In genomic region chr15:98953950-98954349, GRCh38 we compare ENCODE assay signal across 15 cellular contexts. TPM values are rescaled to one million over a fixed set of nuclear protein-coding genes. Genes with fewer than 3 reads are reported as not detected.
DNase-seq lines count a peak whose midpoint lies in the region; ATAC-seq and TF ChIP-seq lines count a peak whose summit lies in the region.
"Had no signal": no experiment of that assay in that cellular context is flagged by ENCODE, and none has a peak within 500 bp of the region (broad histone marks: within the 10 kb centered on the region; RNA-seq: fewer than 3 reads in every experiment).

No MANE protein-coding gene starts in this region.

- H3K4me1 Mint-ChIP-seq in mesothelial cell of epicardium: no peaks in the 10 kb centered on the region

- peaks cover 0 to 54% (median 0%) of the 10 kb centered on the region in 3 donors for H3K36me3 ChIP-seq in Peyer's patch
- peaks cover 0 to 98% (median 14%) of the 10 kb centered on the region in 3 donors for H3K36me3 ChIP-seq in esophagus squamous epithelium

- TF ChIP-seq POLR2A in Peyer's patch (IDR thresholded peaks at IDR 0.05) (no peak), esophagus squamous epithelium (IDR thresholded peaks at IDR 0.05) (no peak)

- no peak for ATAC-seq in GM21737 (IDR thresholded peaks at IDR 0.05; ENCODE audit: unreplicated experiment)
- ATAC-seq: naive thymus-derived CD8-positive, alpha-beta T cell had no signal

- no peak overlapping the region for H3K4me3 ChIP-seq in Peyer's patch
- no peak overlapping the region for H3K4me3 ChIP-seq in esophagus squamous epithelium

- no peak for DNase-seq in Peyer's patch
- DNase-seq in esophagus squamous epithelium (lab: John Stamatoyannopoulos, UW): no peak
- no peak for DNase-seq in mesothelial cell of epicardium (ENCODE audit: low spot score in 2 of 2, unreplicated experiment in 2 of 2)
- peak in 10 of 49 donors; percentile 4 to 70 (median 24) for DNase-seq in substantia nigra (lab: John Stamatoyannopoulos, UW)
- no peak for DNase-seq in stimulated activated CD4-positive, alpha-beta T cell treated with anti-CD3 and anti-CD28 coated beads, Interleukin-2, amount 100 ng/mL, for 24 hours
- DNase-seq in NCI-H82 (lab: John Stamatoyannopoulos, UW): no peak
- DNase-seq in DMS153 (lab: John Stamatoyannopoulos, UW): no peak
- DNase-seq: MV-4-11; naive thymus-derived CD8-positive, alpha-beta T cell; NCI-H510A; stimulated activated CD8-positive, alpha-beta memory T cell treated with anti-CD3 and anti-CD28 coated beads, Interleukin-4, amount 100 ng/mL, for 48 hours had no signal

- H3K9me3 ChIP-seq in Peyer's patch: no peaks in the 10 kb centered on the region
- H3K9me3 ChIP-seq in esophagus squamous epithelium: no peaks in the 10 kb centered on the region
- H3K9me3 ChIP-seq: BE2C had no signal

- no peaks in the 10 kb centered on the region for H3K9me3 Mint-ChIP-seq in mesothelial cell of epicardium
- H3K9me3 Mint-ChIP-seq: naive thymus-derived CD8-positive, alpha-beta T cell had no signal

- H3K27ac Mint-ChIP-seq in mesothelial cell of epicardium: peak overlapping the region; percentile 16

- no peaks in the 10 kb centered on the region for H3K27me3 ChIP-seq in Peyer's patch
- H3K27me3 ChIP-seq in esophagus squamous epithelium: no peaks in the 10 kb centered on the region
- H3K27me3 ChIP-seq: BE2C had no signal

- no peak overlapping the region for H3K4me3 Mint-ChIP-seq in mesothelial cell of epicardium
- H3K4me3 Mint-ChIP-seq: naive thymus-derived CD8-positive, alpha-beta T cell had no signal

- H3K27me3 Mint-ChIP-seq in mesothelial cell of epicardium (ENCODE audit: low read depth): no peaks in the 10 kb centered on the region
- H3K27me3 Mint-ChIP-seq: naive thymus-derived CD8-positive, alpha-beta T cell had no signal

- H3K4me1 ChIP-seq in Peyer's patch (peaks cover 0 to 6% (median 0%) of the 10 kb centered on the region in 4 donors), esophagus squamous epithelium (peaks cover 0 to 46% (median 13%) of the 10 kb centered on the region in 3 donors)
- H3K4me1 ChIP-seq: BE2C had no signal

- no CpG with 5 or more reads among the region's 16 CpGs for WGBS in esophagus squamous epithelium, 2 donors

- intact Hi-C loops in esophagus squamous epithelium (cut with DNase I): no loop called here

- H3K36me3 Mint-ChIP-seq in mesothelial cell of epicardium: peaks cover 33% of the 10 kb centered on the region

- no peak for TF ChIP-seq CTCF in Peyer's patch (IDR thresholded peaks at IDR 0.05)
- no peak for TF ChIP-seq CTCF in esophagus squamous epithelium (IDR thresholded peaks at IDR 0.05)
- TF ChIP-seq CTCF in mesothelial cell of epicardium (IDR thresholded peaks at IDR 0.05; ENCODE audit: unreplicated experiment): no peak

- H3K27ac ChIP-seq in Peyer's patch (peak overlapping the region; percentile 36 to 74 (median 51)), esophagus squamous epithelium (peak overlapping the region; percentile 65 to 94 (median 88)), substantia nigra (ENCODE audit: low read depth, low read length, poor library complexity, severe bottlenecking) (peak overlapping the region; percentile 65)
- H3K27ac ChIP-seq: RWPE1 had no signal

RNA-seq across cellular contexts. Expression of gene PGPEP1L, which starts 53.6 kb away (rescaled TPM):
- total RNA-seq in Peyer's patch (not detected), esophagus squamous epithelium (not detected), mesothelial cell of epicardium (not detected in 3 replicates)
- total RNA-seq: endothelial cell of umbilical vein; naive thymus-derived CD8-positive, alpha-beta T cell had no signal
